Comparison of ENCODE assay signal across 1 cellular context in the genomic region with DNA sequence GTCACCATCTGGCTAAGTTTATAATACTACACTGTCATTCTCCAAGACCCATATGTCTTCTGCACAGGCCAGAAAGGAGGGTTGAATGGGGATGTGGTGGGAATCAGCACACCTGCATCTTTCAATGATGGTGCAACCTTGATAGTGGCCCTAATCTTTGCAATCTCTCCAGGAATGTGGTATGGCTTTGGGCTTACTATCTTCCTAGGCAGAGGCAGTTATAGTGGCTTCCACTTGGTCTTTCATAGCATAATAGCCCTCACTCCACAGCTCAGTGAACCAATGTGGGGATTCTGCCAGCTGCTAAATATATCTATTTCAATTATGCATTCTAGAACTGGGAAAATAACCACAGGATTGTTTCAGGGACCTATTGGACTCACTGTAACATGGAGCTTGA.
TF ChIP-seq lines count a peak whose summit lies in the region.

No MANE protein-coding gene starts in this region.

TF ChIP-seq in HepG2, 621 proteins besides CTCF, POLR2A, EP300 and RAD21:
- TF ChIP-seq ZNF260 (CRISPR knock-in tag; IDR thresholded peaks at IDR 0.05; ENCODE audit: borderline replicate concordance, low read depth): no peak
- no peak for TF ChIP-seq IRF1 (CRISPR knock-in tag; IDR thresholded peaks at IDR 0.05; ENCODE audit: low read depth)
- no peak for TF ChIP-seq MBD4 (IDR thresholded peaks at IDR 0.05; ENCODE audit: borderline replicate concordance, low read length)
- TF ChIP-seq ZNF788 (CRISPR knock-in tag; IDR thresholded peaks at IDR 0.05; ENCODE audit: borderline replicate concordance): no peak
